ENCODE assay signal across 23 cellular contexts in the genomic region with DNA sequence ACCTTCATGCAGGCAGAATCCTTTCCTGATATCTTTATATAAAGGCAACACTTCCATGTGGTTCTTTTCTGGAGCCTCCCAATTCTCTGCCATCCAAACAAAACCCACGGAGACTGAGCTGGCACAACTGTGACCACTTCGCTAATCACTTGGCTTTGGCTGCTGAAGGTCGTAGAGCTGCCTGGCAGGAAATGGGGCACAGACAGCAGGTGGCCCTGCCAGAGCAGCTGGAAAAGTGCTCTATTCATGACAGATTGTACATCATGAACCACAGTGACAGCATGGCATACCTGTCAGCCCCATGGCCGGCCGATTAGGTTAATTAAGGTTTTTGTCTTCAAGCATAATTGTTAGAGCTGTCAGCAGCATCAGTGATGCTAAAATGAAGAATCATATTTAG.
A peak's percentile ranks its signal among the peaks of the same experiment; 100 is the strongest.
DNase-seq lines count a peak whose midpoint lies in the region; ATAC-seq and TF ChIP-seq lines count a peak whose summit lies in the region.
"Had no signal": no experiment of that assay in that cellular context is flagged by ENCODE, and none has a peak within 500 bp of the region (broad histone marks: within the 10 kb centered on the region; RNA-seq: fewer than 3 reads in every experiment).

No MANE protein-coding gene starts in this region.

- H4K8ac ChIP-seq in mesendoderm (ENCODE audit: low read depth, low read length) = no peak overlapping the region

- no peak for ATAC-seq in stimulated activated memory B cell treated with anti-CD40 and anti-IgM and Interleukin-4, amounts not matched to agents 10 μg/mL and 1 μg/mL and 100 μg/mL, for 72 hours
- ATAC-seq: GM23338 had no signal

- H3K27ac ChIP-seq in left ventricle myocardium inferior (replicated peaks) = peak overlapping the region; percentile 54
- no peak overlapping the region for H3K27ac ChIP-seq in mesendoderm (ENCODE audit: low read depth, low read length)
- H3K27ac ChIP-seq: cardiac muscle cell, neutrophil, testis had no signal

- H3K36me3 ChIP-seq in left ventricle myocardium inferior (no peaks in the 10 kb centered on the region), mesendoderm (ENCODE audit: control insufficient read depth, insufficient read depth, low read length) (no peaks in the 10 kb centered on the region)
- H3K36me3 ChIP-seq: cardiac muscle cell, neutrophil had no signal

- H3K79me1 ChIP-seq in mesendoderm (ENCODE audit: low read length) = no peaks in the 10 kb centered on the region

- H3K18ac ChIP-seq in mesendoderm (ENCODE audit: low read length) = no peak overlapping the region

- no peak overlapping the region for H4K5ac ChIP-seq in mesendoderm (ENCODE audit: low read length)

- no peak overlapping the region for H3K4ac ChIP-seq in mesendoderm (ENCODE audit: low read depth, low read length)

- H3K4me1 Mint-ChIP-seq in stimulated activated memory B cell treated with anti-CD40 and anti-IgM and Interleukin-4, amounts not matched to agents 10 μg/mL and 1 μg/mL and 100 μg/mL, for 72 hours = no peaks in the 10 kb centered on the region
- H3K4me1 Mint-ChIP-seq: activated CD4-positive, alpha-beta memory T cell treated with anti-CD3 and anti-CD28 coated beads, Interleukin-2, amount 10 ng/mL, durations not matched to agents 7 days and 5 days; CD14-positive monocyte; GM23338 had no signal

- peaks cover 6% of the 10 kb centered on the region for H3K4me1 ChIP-seq in left ventricle myocardium inferior
- no peaks in the 10 kb centered on the region for H3K4me1 ChIP-seq in mesendoderm (ENCODE audit: control insufficient read depth, low read depth, low read length)
- H3K4me1 ChIP-seq: testis had no signal

- H3K27ac Mint-ChIP-seq in stimulated activated memory B cell treated with anti-CD40 and anti-IgM and Interleukin-4, amounts not matched to agents 10 μg/mL and 1 μg/mL and 100 μg/mL, for 72 hours = no peak overlapping the region
- H3K27ac Mint-ChIP-seq: activated B cell treated with CpG ODN at 0.5 μM for 24 hours; activated CD4-positive, alpha-beta memory T cell treated with anti-CD3 and anti-CD28 coated beads, Interleukin-2, amount 10 ng/mL, durations not matched to agents 7 days and 5 days; CD14-positive monocyte; GM23338 had no signal

- no peaks in the 10 kb centered on the region for H3K79me2 ChIP-seq in mesendoderm (ENCODE audit: control insufficient read depth, insufficient read depth, low read length)

- H2BK120ac ChIP-seq in mesendoderm (ENCODE audit: low read depth, low read length) = no peak overlapping the region

- no peak overlapping the region for H2BK5ac ChIP-seq in mesendoderm (ENCODE audit: low read length)

- no peak overlapping the region for H3K23ac ChIP-seq in mesendoderm (ENCODE audit: low read length)

- intact Hi-C loops in left ventricle myocardium inferior (cut with micrococcal nuclease) = no loop called here

- TF ChIP-seq CTCF in left ventricle myocardium inferior (IDR thresholded peaks at IDR 0.05; ENCODE audit: borderline replicate concordance) = no peak

- no peak overlapping the region for H2AK5ac ChIP-seq in mesendoderm (ENCODE audit: low read length)

- peaks cover 18% of the 10 kb centered on the region for H3K36me3 Mint-ChIP-seq in stimulated activated memory B cell treated with anti-CD40 and anti-IgM and Interleukin-4, amounts not matched to agents 10 μg/mL and 1 μg/mL and 100 μg/mL, for 72 hours

- H3K9me3 Mint-ChIP-seq in stimulated activated memory B cell treated with anti-CD40 and anti-IgM and Interleukin-4, amounts not matched to agents 10 μg/mL and 1 μg/mL and 100 μg/mL, for 72 hours = peaks cover 8% of the 10 kb centered on the region

- no peak overlapping the region for H2BK15ac ChIP-seq in mesendoderm (replicated peaks; ENCODE audit: low read depth)

- H3K4me2 ChIP-seq in mesendoderm (ENCODE audit: low read length) = no peak overlapping the region
- H3K4me2 ChIP-seq: GM23338 had no signal

- H3K56ac ChIP-seq in mesendoderm (ENCODE audit: low read length) = no peak overlapping the region

- peaks cover 15% of the 10 kb centered on the region for H3K9me3 ChIP-seq in left ventricle myocardium inferior (replicated peaks)
- H3K9me3 ChIP-seq: neutrophil, testis had no signal

- no peak overlapping the region for H3K4me3 ChIP-seq in left ventricle myocardium inferior
- H3K4me3 ChIP-seq in mesendoderm (ENCODE audit: low read length) = no peak overlapping the region
- H3K4me3 ChIP-seq: cardiac muscle cell, GM23338, testis had no signal

- no peak overlapping the region for H3K9ac ChIP-seq in mesendoderm (ENCODE audit: low read length)

- TF ChIP-seq RAD21 in Ishikawa (IDR thresholded peaks at IDR 0.05; ENCODE audit: low read depth) = 0 out of 2 replicates have a peak, but pooled peaks have one; percentile 3

- DNase-seq in NCI-H146 (lab: John Stamatoyannopoulos, UW) (peak; percentile 46), NCI-H524 (lab: John Stamatoyannopoulos, UW) (peak; percentile 53 to 84), left ventricle myocardium inferior (peak; percentile 47), D341Med (ENCODE audit: low spot score) (no peak), AML-193 (lab: John Stamatoyannopoulos, UW) (no peak), mesendoderm (no peak)
- DNase-seq: activated B cell treated with CpG ODN at 0.5 μM for 24 hours; activated CD4-positive, alpha-beta memory T cell treated with anti-CD3 and anti-CD28 coated beads, Interleukin-2, amount 10 ng/mL, durations not matched to agents 7 days and 5 days; activated naive CD4-positive, alpha-beta T cell; activated T-cell treated with anti-CD3 and anti-CD28 coated beads for 4 hours; dermis blood vessel endothelial cell; DMS79; Karpas-422; stimulated activated CD4-positive, alpha-beta T cell treated with anti-CD3 and anti-CD28 coated beads, Interleukin-2, amount 100 ng/mL, for 48 hours; stimulated activated naive CD4-positive, alpha-beta T cell; T-helper 9 cell; testis had no signal

- no peak for TF ChIP-seq EP300 in Ishikawa (IDR thresholded peaks at IDR 0.05; ENCODE audit: borderline replicate concordance)

- no peaks in the 10 kb centered on the region for H3K27me3 Mint-ChIP-seq in stimulated activated memory B cell treated with anti-CD40 and anti-IgM and Interleukin-4, amounts not matched to agents 10 μg/mL and 1 μg/mL and 100 μg/mL, for 72 hours
- H3K27me3 Mint-ChIP-seq: activated B cell treated with CpG ODN at 0.5 μM for 24 hours; activated CD4-positive, alpha-beta memory T cell treated with anti-CD3 and anti-CD28 coated beads, Interleukin-2, amount 10 ng/mL, durations not matched to agents 7 days and 5 days had no signal

- no peak overlapping the region for H3K4me3 Mint-ChIP-seq in stimulated activated memory B cell treated with anti-CD40 and anti-IgM and Interleukin-4, amounts not matched to agents 10 μg/mL and 1 μg/mL and 100 μg/mL, for 72 hours
- H3K4me3 Mint-ChIP-seq: activated B cell treated with CpG ODN at 0.5 μM for 24 hours; activated CD4-positive, alpha-beta memory T cell treated with anti-CD3 and anti-CD28 coated beads, Interleukin-2, amount 10 ng/mL, durations not matched to agents 7 days and 5 days; CD14-positive monocyte; GM23338 had no signal

- no CpG with 5 or more reads among the region's 5 CpGs for WGBS in mesendoderm (ENCODE audit: extremely low coverage, insufficient coverage, low lambda C conversion rate)

- H3K27me3 ChIP-seq in left ventricle myocardium inferior (ENCODE audit: low read depth) (no peaks in the 10 kb centered on the region), mesendoderm (ENCODE audit: insufficient read depth, low read length, poor library complexity) (no peaks in the 10 kb centered on the region)
- H3K27me3 ChIP-seq: cardiac muscle cell, neutrophil, testis had no signal

TF ChIP-seq in Ishikawa, 13 proteins besides CTCF, POLR2A, EP300 and RAD21 (continues in another document):
- no peak for TF ChIP-seq CEBPB (IDR thresholded peaks at IDR 0.05)
- TF ChIP-seq NFIC (IDR thresholded peaks at IDR 0.05) = no peak
- no peak for TF ChIP-seq TEAD4 (IDR thresholded peaks at IDR 0.05)
- TF ChIP-seq, protein P1, sequence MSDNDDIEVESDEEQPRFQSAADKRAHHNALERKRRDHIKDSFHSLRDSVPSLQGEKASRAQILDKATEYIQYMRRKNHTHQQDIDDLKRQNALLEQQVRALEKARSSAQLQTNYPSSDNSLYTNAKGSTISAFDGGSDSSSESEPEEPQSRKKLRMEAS (IDR thresholded peaks at IDR 0.05) = no peak
- TF ChIP-seq, protein P2, sequence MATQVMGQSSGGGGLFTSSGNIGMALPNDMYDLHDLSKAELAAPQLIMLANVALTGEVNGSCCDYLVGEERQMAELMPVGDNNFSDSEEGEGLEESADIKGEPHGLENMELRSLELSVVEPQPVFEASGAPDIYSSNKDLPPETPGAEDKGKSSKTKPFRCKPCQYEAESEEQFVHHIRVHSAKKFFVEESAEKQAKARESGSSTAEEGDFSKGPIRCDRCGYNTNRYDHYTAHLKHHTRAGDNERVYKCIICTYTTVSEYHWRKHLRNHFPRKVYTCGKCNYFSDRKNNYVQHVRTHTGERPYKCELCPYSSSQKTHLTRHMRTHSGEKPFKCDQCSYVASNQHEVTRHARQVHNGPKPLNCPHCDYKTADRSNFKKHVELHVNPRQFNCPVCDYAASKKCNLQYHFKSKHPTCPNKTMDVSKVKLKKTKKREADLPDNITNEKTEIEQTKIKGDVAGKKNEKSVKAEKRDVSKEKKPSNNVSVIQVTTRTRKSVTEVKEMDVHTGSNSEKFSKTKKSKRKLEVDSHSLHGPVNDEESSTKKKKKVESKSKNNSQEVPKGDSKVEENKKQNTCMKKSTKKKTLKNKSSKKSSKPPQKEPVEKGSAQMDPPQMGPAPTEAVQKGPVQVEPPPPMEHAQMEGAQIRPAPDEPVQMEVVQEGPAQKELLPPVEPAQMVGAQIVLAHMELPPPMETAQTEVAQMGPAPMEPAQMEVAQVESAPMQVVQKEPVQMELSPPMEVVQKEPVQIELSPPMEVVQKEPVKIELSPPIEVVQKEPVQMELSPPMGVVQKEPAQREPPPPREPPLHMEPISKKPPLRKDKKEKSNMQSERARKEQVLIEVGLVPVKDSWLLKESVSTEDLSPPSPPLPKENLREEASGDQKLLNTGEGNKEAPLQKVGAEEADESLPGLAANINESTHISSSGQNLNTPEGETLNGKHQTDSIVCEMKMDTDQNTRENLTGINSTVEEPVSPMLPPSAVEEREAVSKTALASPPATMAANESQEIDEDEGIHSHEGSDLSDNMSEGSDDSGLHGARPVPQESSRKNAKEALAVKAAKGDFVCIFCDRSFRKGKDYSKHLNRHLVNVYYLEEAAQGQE (IDR thresholded peaks at IDR 0.05; ENCODE audit: low read depth) = no peak
- TF ChIP-seq ZBTB7A (IDR thresholded peaks at IDR 0.05; ENCODE audit: low read depth) = no peak
- TF ChIP-seq, protein P3, sequence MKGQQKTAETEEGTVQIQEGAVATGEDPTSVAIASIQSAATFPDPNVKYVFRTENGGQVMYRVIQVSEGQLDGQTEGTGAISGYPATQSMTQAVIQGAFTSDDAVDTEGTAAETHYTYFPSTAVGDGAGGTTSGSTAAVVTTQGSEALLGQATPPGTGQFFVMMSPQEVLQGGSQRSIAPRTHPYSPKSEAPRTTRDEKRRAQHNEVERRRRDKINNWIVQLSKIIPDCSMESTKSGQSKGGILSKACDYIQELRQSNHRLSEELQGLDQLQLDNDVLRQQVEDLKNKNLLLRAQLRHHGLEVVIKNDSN (IDR thresholded peaks at IDR 0.05) = no peak
- TF ChIP-seq TAF1 (IDR thresholded peaks at IDR 0.05; ENCODE audit: low read depth) = no peak
- TF ChIP-seq TCF12 (IDR thresholded peaks at IDR 0.05; ENCODE audit: low read depth) = no peak
- no peak for TF ChIP-seq EGR1 (IDR thresholded peaks at IDR 0.05)

Comparison
In these comparisons a context has a peak if more than half of its experiments do, and no peak if none do; other contexts are left out.
1. DNase-seq: peak in NCI-H146 (single experiment), NCI-H524 (2 of 2) and left ventricle myocardium inferior (single experiment); none in D341Med (single experiment), AML-193 (0 of 2) and mesendoderm (single experiment).